17 cellular contexts compared by ENCODE assay signal in genomic region chr5:167304834-167305469, GRCh38.
DNase-seq lines count a peak whose midpoint lies in the region; ATAC-seq and TF ChIP-seq lines count a peak whose summit lies in the region.
"Had no signal": no experiment of that assay in that cellular context is flagged by ENCODE, and none has a peak within 500 bp of the region (broad histone marks: within the 10 kb centered on the region; RNA-seq: fewer than 3 reads in every experiment).

No MANE protein-coding gene starts in this region.

- no peaks in the 10 kb centered on the region for H4K20me1 ChIP-seq in BLaER1 treated with 17β-estradiol and CSF1 and Interleukin-3, amounts not matched to agents 10 nM and 100 nM

- peak overlapping the region; percentile 72 for H2AK5ac ChIP-seq in mesendoderm (ENCODE audit: low read length)

- WGBS in endodermal cell (ENCODE audit: insufficient coverage in 1 of 2, insufficient read length in 1 of 2), 2 experiments, result 64 to 74% methylated on average over 2 to 6 of the region's 6 CpGs
- no CpG with 5 or more reads among the region's 6 CpGs for WGBS in mesendoderm (ENCODE audit: extremely low coverage, insufficient coverage, low lambda C conversion rate)

- no peak overlapping the region for H3K27ac Mint-ChIP-seq in endodermal cell
- no peak overlapping the region for H3K27ac Mint-ChIP-seq in endothelial cell (ENCODE audit: unreplicated experiment)

- H3K4ac ChIP-seq in mesendoderm (ENCODE audit: low read depth, low read length), result no peak overlapping the region

- H3K4me1 Mint-ChIP-seq in endodermal cell, result peaks cover 70% of the 10 kb centered on the region
- no peaks in the 10 kb centered on the region for H3K4me1 Mint-ChIP-seq in endothelial cell (ENCODE audit: unreplicated experiment)

- no peak overlapping the region for H3K9ac ChIP-seq in BLaER1 treated with 17β-estradiol and CSF1 and Interleukin-3, amounts not matched to agents 10 nM and 100 nM
- peak overlapping the region; percentile 51 for H3K9ac ChIP-seq in HUES6 (ENCODE audit: low read length)
- no peak overlapping the region for H3K9ac ChIP-seq in endodermal cell (ENCODE audit: extremely low read depth, low read length, poor library complexity, severe bottlenecking)
- H3K9ac ChIP-seq in mesendoderm (ENCODE audit: low read length), result no peak overlapping the region

- H2BK5ac ChIP-seq in mesendoderm (ENCODE audit: low read length), result peak overlapping the region; percentile 8

- no peak overlapping the region for H3K4me3 ChIP-seq in BLaER1 treated with 17β-estradiol and CSF1 and Interleukin-3, amounts not matched to agents 10 nM and 100 nM
- H3K4me3 ChIP-seq in HUES6 (ENCODE audit: low read depth, low read length), result no peak overlapping the region; the same call in 1 of the 2 replicates
- no peak overlapping the region for H3K4me3 ChIP-seq in endodermal cell (ENCODE audit: low read length)
- no peak overlapping the region for H3K4me3 ChIP-seq in mesendoderm (ENCODE audit: low read length)
- H3K4me3 ChIP-seq: SK-N-MC had no signal

- DNase-seq in endodermal cell, result peak; percentile 50
- DNase-seq in mesendoderm, result no peak
- no peak for DNase-seq in NCI-H1436 treated with DMSO at 0.1 percent for 48 hours (lab: John Stamatoyannopoulos, UW)
- DNase-seq in endothelial cell (ENCODE audit: low spot score), result no peak
- DNase-seq: C1 segment of cervical spinal cord, KG1, NCI-H1048, NCI-H2081 treated with DMSO at 0.1 percent for 48 hours, NCI-H2227 treated with DMSO at 0.1 percent for 48 hours, NCI-H524 had no signal

- H3K9me3 Mint-ChIP-seq in endodermal cell, result no peaks in the 10 kb centered on the region
- no peaks in the 10 kb centered on the region for H3K9me3 Mint-ChIP-seq in endothelial cell (ENCODE audit: unreplicated experiment)

- H3K27me3 ChIP-seq in BLaER1 treated with 17β-estradiol and CSF1 and Interleukin-3, amounts not matched to agents 10 nM and 100 nM, result no peaks in the 10 kb centered on the region
- H3K27me3 ChIP-seq in HUES6 (ENCODE audit: control insufficient read depth, insufficient read depth, low read length) (no peaks in the 10 kb centered on the region), endodermal cell (ENCODE audit: control insufficient read depth, insufficient read depth, low read length, poor library complexity, severe bottlenecking) (no peaks in the 10 kb centered on the region), mesendoderm (ENCODE audit: insufficient read depth, low read length, poor library complexity) (no peaks in the 10 kb centered on the region)

- H3K56ac ChIP-seq in mesendoderm (ENCODE audit: low read length), result peak overlapping the region; percentile 77

- H3K36me3 ChIP-seq in BLaER1 treated with 17β-estradiol and CSF1 and Interleukin-3, amounts not matched to agents 10 nM and 100 nM, result no peaks in the 10 kb centered on the region
- no peaks in the 10 kb centered on the region for H3K36me3 ChIP-seq in HUES6 (ENCODE audit: control insufficient read depth, insufficient read depth, low read length)
- no peaks in the 10 kb centered on the region for H3K36me3 ChIP-seq in endodermal cell (ENCODE audit: control insufficient read depth, insufficient read depth, low read length)
- no peaks in the 10 kb centered on the region for H3K36me3 ChIP-seq in mesendoderm (ENCODE audit: control insufficient read depth, insufficient read depth, low read length)

- H4K5ac ChIP-seq in mesendoderm (ENCODE audit: low read length), result no peak overlapping the region

- peak overlapping the region; percentile 59 for H2BK15ac ChIP-seq in mesendoderm (replicated peaks; ENCODE audit: low read depth)

- H3K23ac ChIP-seq in mesendoderm (ENCODE audit: low read length), result no peak overlapping the region

- H3K36me3 Mint-ChIP-seq in endodermal cell (ENCODE audit: low read depth) (no peaks in the 10 kb centered on the region), endothelial cell (ENCODE audit: low read depth, unreplicated experiment) (no peaks in the 10 kb centered on the region)

- H3K4me3 Mint-ChIP-seq in endodermal cell (no peak overlapping the region), endothelial cell (ENCODE audit: unreplicated experiment) (no peak overlapping the region)

- H3K9me3 ChIP-seq in BLaER1 treated with 17β-estradiol and CSF1 and Interleukin-3, amounts not matched to agents 10 nM and 100 nM (replicated peaks in 1 of 11), result peaks cover 8 to 57% (median 20%) of the 10 kb centered on the region in 11 experiments; a peak in 21 of 22 replicates
- H3K9me3 ChIP-seq in HUES6 (ENCODE audit: control insufficient read depth, insufficient read depth, low read depth, low read length), result no peaks in the 10 kb centered on the region
- no peaks in the 10 kb centered on the region for H3K9me3 ChIP-seq in endodermal cell (ENCODE audit: control insufficient read depth, low read length)

- peak overlapping the region in 7 of 11 experiments; percentile 6 to 92 (median 24); a peak in 10 of 22 replicates for H3K4me2 ChIP-seq in BLaER1 treated with 17β-estradiol and CSF1 and Interleukin-3, amounts not matched to agents 10 nM and 100 nM
- H3K4me2 ChIP-seq in mesendoderm (ENCODE audit: low read length), result no peak overlapping the region

- H4K8ac ChIP-seq in mesendoderm (ENCODE audit: low read depth, low read length), result no peak overlapping the region

- peaks cover 22% of the 10 kb centered on the region for H3K27me3 Mint-ChIP-seq in endodermal cell (ENCODE audit: insufficient read depth)
- peaks cover 7% of the 10 kb centered on the region for H3K27me3 Mint-ChIP-seq in endothelial cell (ENCODE audit: unreplicated experiment)

- peak overlapping the region; percentile 36 for H3K18ac ChIP-seq in mesendoderm (ENCODE audit: low read length)

- H3K27ac ChIP-seq in BLaER1 treated with 17β-estradiol and CSF1 and Interleukin-3, amounts not matched to agents 10 nM and 100 nM, result no peak overlapping the region
- H3K27ac ChIP-seq in HUES6 (ENCODE audit: low read depth, low read length), result peak overlapping the region; percentile 66
- H3K27ac ChIP-seq in endodermal cell (ENCODE audit: low read depth, low read length), result no peak overlapping the region
- peak overlapping the region; percentile 31 for H3K27ac ChIP-seq in mesendoderm (ENCODE audit: low read depth, low read length)
- H3K27ac ChIP-seq: SK-N-MC had no signal

- no peaks in the 10 kb centered on the region for H3K79me2 ChIP-seq in mesendoderm (ENCODE audit: control insufficient read depth, insufficient read depth, low read length)

- H2BK120ac ChIP-seq in mesendoderm (ENCODE audit: low read depth, low read length), result peak overlapping the region; percentile 7

- TF ChIP-seq CTCF in endodermal cell (conservative IDR thresholded peaks at IDR 0.05) (no peak), endothelial cell (IDR thresholded peaks at IDR 0.05; ENCODE audit: unreplicated experiment) (no peak)

- H3K79me1 ChIP-seq in mesendoderm (ENCODE audit: low read length), result no peaks in the 10 kb centered on the region

- ATAC-seq in GM21576 (IDR thresholded peaks at IDR 0.05; ENCODE audit: unreplicated experiment) (no peak), GM21619 (IDR thresholded peaks at IDR 0.05; ENCODE audit: unreplicated experiment) (no peak)
- ATAC-seq: HCT116, HepG2 had no signal

- H3K4me1 ChIP-seq in BLaER1 treated with 17β-estradiol and CSF1 and Interleukin-3, amounts not matched to agents 10 nM and 100 nM, result peaks cover 0 to 59% (median 48%) of the 10 kb centered on the region in 10 experiments; a peak in 17 of 20 replicates
- peaks cover 47% of the 10 kb centered on the region for H3K4me1 ChIP-seq in HUES6 (ENCODE audit: control insufficient read depth, insufficient read depth, low read length)
- no peaks in the 10 kb centered on the region for H3K4me1 ChIP-seq in endodermal cell (ENCODE audit: control insufficient read depth, insufficient read depth, low read length)
- peaks cover 14% of the 10 kb centered on the region for H3K4me1 ChIP-seq in mesendoderm (ENCODE audit: control insufficient read depth, low read depth, low read length)

Comparison
In these comparisons a context has a peak if more than half of its experiments do, and no peak if none do; other contexts are left out.
1. H3K27ac ChIP-seq: peak in HUES6 (single experiment) and mesendoderm (single experiment); none in BLaER1 treated with 17β-estradiol and CSF1 and Interleukin-3, amounts not matched to agents 10 nM and 100 nM (0 of 11) and endodermal cell (single experiment).